Comparison of ENCODE assay signal across 2 cellular contexts in the genomic region with DNA sequence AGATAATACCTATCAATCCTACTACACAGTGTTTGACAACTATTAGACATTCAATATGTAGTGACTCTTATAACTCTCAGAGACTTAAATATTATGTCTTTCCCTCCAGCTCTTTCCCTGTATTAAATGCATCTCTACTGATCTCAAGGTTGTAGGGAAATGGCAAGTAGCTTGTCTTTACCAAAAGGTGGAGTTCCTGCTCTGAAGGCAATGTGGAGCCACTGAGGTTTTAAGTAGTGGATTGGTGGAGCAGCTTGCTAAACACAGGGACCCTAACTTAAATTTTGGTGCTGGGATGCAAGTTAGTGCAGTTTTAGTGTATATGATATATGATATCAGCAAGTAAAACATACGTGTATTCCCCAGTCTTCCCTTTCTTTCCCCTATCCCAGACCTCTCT.
TF ChIP-seq lines count a peak whose summit lies in the region.

No MANE protein-coding gene starts in this region.

TF ChIP-seq in K562, 482 proteins besides CTCF, POLR2A, EP300 and RAD21:
- TF ChIP-seq MYC (IDR thresholded peaks at IDR 0.05; ENCODE audit: low read depth, low read length) (no peak), MYC (CRISPR knock-in tag; IDR thresholded peaks at IDR 0.05; ENCODE audit: borderline replicate concordance, low read depth) (no peak), CBFA2T3 (IDR thresholded peaks at IDR 0.05) (peak; percentile 18; the same call in 1 of the 2 replicates), ZBED1 (IDR thresholded peaks at IDR 0.05) (no peak)

TF ChIP-seq in liver, 16 proteins besides CTCF, POLR2A, EP300 and RAD21:
- TF ChIP-seq EGR1 (IDR thresholded peaks at IDR 0.05; ENCODE audit: low read depth in 2 of 2) (no peak), TAF1 (conservative IDR thresholded peaks at IDR 0.05) (no peak), FOXA2 (IDR thresholded peaks at IDR 0.05) (no peak), SP1 (IDR thresholded peaks at IDR 0.05) (no peak), HNF4G (IDR thresholded peaks at IDR 0.05) (no peak), YY1 (IDR thresholded peaks at IDR 0.05) (no peak)
- TF ChIP-seq, protein P1, sequence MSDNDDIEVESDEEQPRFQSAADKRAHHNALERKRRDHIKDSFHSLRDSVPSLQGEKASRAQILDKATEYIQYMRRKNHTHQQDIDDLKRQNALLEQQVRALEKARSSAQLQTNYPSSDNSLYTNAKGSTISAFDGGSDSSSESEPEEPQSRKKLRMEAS (IDR thresholded peaks at IDR 0.05) = no peak
- TF ChIP-seq, protein P2, sequence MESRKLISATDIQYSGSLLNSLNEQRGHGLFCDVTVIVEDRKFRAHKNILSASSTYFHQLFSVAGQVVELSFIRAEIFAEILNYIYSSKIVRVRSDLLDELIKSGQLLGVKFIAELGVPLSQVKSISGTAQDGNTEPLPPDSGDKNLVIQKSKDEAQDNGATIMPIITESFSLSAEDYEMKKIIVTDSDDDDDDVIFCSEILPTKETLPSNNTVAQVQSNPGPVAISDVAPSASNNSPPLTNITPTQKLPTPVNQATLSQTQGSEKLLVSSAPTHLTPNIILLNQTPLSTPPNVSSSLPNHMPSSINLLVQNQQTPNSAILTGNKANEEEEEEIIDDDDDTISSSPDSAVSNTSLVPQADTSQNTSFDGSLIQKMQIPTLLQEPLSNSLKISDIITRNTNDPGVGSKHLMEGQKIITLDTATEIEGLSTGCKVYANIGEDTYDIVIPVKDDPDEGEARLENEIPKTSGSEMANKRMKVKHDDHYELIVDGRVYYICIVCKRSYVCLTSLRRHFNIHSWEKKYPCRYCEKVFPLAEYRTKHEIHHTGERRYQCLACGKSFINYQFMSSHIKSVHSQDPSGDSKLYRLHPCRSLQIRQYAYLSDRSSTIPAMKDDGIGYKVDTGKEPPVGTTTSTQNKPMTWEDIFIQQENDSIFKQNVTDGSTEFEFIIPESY (IDR thresholded peaks at IDR 0.05) = no peak
